27 cellular contexts compared by ENCODE assay signal in the genomic region with DNA sequence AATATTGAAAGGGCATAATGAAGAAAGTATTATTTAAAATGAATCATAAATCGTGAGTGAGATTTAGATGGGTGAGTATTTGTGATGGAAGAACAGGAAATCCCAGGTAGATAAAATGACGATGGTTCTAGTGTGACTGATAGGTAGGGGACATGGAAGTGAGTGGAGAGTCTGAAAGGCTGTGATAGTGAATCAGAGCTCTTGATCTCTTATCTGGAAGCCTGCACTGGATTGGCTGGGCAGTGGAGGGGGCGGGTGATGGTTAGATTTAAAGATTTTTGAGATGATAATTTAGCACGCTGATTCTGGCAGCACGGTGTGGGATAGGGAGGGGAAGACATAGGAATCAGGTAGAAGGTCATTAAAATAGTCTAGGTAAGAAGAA. TPM values are rescaled to one million over a fixed set of nuclear protein-coding genes. Genes with fewer than 3 reads are reported as not detected.
"Had no signal": no experiment of that assay in that cellular context is flagged by ENCODE, and none has a peak within 500 bp of the region (broad histone marks: within the 10 kb centered on the region; RNA-seq: fewer than 3 reads in every experiment).

No MANE protein-coding gene starts in this region.

- H3K9me3 Mint-ChIP-seq: activated naive CD8-positive, alpha-beta T cell treated with anti-CD3 and anti-CD28 coated beads for 36 hours; activated T-cell treated with anti-CD3 and anti-CD28 coated beads, Interleukin-2, amount 50 U/mL, for 24 hours; activated T-helper 1 cell treated with anti-CD3 and anti-CD28 coated beads, Interleukin-12 subunit alpha, Interleukin-12 subunit beta, Interleukin-2, Interleukin-4 antibody, amounts not matched to agents 30 ng/mL and 10 ng/mL and 1 ng/mL, durations not matched to agents 14 hours and 24 hours and 36 hours had no signal

- H3K36me3 Mint-ChIP-seq: activated CD8-positive, alpha-beta memory T cell treated with anti-CD3 and anti-CD28 coated beads, Interleukin-2, amount 10 ng/mL, durations not matched to agents 7 days and 5 days had no signal

- H3K27ac ChIP-seq: breast epithelium, SK-N-MC had no signal

- H3K27me3 ChIP-seq: breast epithelium had no signal

- H3K4me1 ChIP-seq: breast epithelium had no signal

- H3K4me3 ChIP-seq: breast epithelium, SK-N-MC had no signal

- H3K4me3 Mint-ChIP-seq: activated CD4-positive, alpha-beta T cell treated with anti-CD3 and anti-CD28 coated beads, Interleukin-2, amount 10 ng/mL, durations not matched to agents 24 days and 14 days; activated CD8-positive, alpha-beta memory T cell treated with anti-CD3 and anti-CD28 coated beads, Interleukin-2, amount 10 ng/mL, durations not matched to agents 7 days and 5 days; activated naive CD8-positive, alpha-beta T cell treated with anti-CD3 and anti-CD28 coated beads for 36 hours; activated T-cell treated with anti-CD3 and anti-CD28 coated beads, Interleukin-2, amount 50 U/mL, for 24 hours; activated T-helper 1 cell treated with anti-CD3 and anti-CD28 coated beads, Interleukin-12 subunit alpha, Interleukin-12 subunit beta, Interleukin-2, Interleukin-4 antibody, amounts not matched to agents 30 ng/mL and 10 ng/mL and 1 ng/mL, durations not matched to agents 14 hours and 24 hours and 36 hours; WTC11 had no signal

- DNase-seq: activated CD4-positive, alpha-beta T cell treated with anti-CD3 and anti-CD28 coated beads for 1 hour; activated CD4-positive, alpha-beta T cell treated with anti-CD3 and anti-CD28 coated beads, Interleukin-2, amount 10 ng/mL, durations not matched to agents 24 days and 14 days; activated CD4-positive, alpha-beta T cell treated with anti-CD3 and anti-CD28 coated beads, Interleukin-2, amount 50 U/mL, for 48 hours; activated CD8-positive, alpha-beta memory T cell treated with anti-CD3 and anti-CD28 coated beads, Interleukin-2, amount 10 ng/mL, durations not matched to agents 7 days and 5 days; activated effector memory CD4-positive, alpha-beta T cell treated with anti-CD3 and anti-CD28 coated beads, Interleukin-2, amount 50 U/mL, for 16 hours; activated naive CD4-positive, alpha-beta T cell treated with Interleukin-2 at 50 U/mL for 16 hours; activated naive CD8-positive, alpha-beta T cell treated with anti-CD3 and anti-CD28 coated beads for 36 hours; activated T-cell treated with anti-CD3 and anti-CD28 coated beads, Interleukin-2, amount 50 U/mL, for 24 hours; aorta; central memory CD4-positive, alpha-beta T cell; MM.1S; NCI-H1105; NCI-H1436; NCI-H1694 treated with DMSO at 0.1 percent for 48 hours; NCI-H345; NCI-H510A; NCI-H69; NK-92 treated with Interleukin-12 subunit alpha and Interleukin-12 subunit beta, amount 100 ng/mL, for 24 hours; OCI-M1; RPMI8226; SW 1271 had no signal

- H3K27ac Mint-ChIP-seq: activated CD4-positive, alpha-beta T cell treated with anti-CD3 and anti-CD28 coated beads, Interleukin-2, amount 10 ng/mL, durations not matched to agents 24 days and 14 days; activated CD8-positive, alpha-beta memory T cell treated with anti-CD3 and anti-CD28 coated beads, Interleukin-2, amount 10 ng/mL, durations not matched to agents 7 days and 5 days; activated naive CD8-positive, alpha-beta T cell treated with anti-CD3 and anti-CD28 coated beads for 36 hours; activated T-cell treated with anti-CD3 and anti-CD28 coated beads, Interleukin-2, amount 50 U/mL, for 24 hours; activated T-helper 1 cell treated with anti-CD3 and anti-CD28 coated beads, Interleukin-12 subunit alpha, Interleukin-12 subunit beta, Interleukin-2, Interleukin-4 antibody, amounts not matched to agents 30 ng/mL and 10 ng/mL and 1 ng/mL, durations not matched to agents 14 hours and 24 hours and 36 hours; WTC11 had no signal

- H3K4me1 Mint-ChIP-seq: activated CD4-positive, alpha-beta T cell treated with anti-CD3 and anti-CD28 coated beads, Interleukin-2, amount 10 ng/mL, durations not matched to agents 24 days and 14 days; activated CD8-positive, alpha-beta memory T cell treated with anti-CD3 and anti-CD28 coated beads, Interleukin-2, amount 10 ng/mL, durations not matched to agents 7 days and 5 days; activated naive CD8-positive, alpha-beta T cell treated with anti-CD3 and anti-CD28 coated beads for 36 hours; WTC11 had no signal

- H3K36me3 ChIP-seq: breast epithelium had no signal

- H3K9me3 ChIP-seq: breast epithelium had no signal

- ATAC-seq: activated CD8-positive, alpha-beta memory T cell treated with anti-CD3 and anti-CD28 coated beads, Interleukin-2, amount 10 ng/mL, durations not matched to agents 7 days and 5 days; Panc1; Right ventricle myocardium inferior; WTC11 had no signal

- H3K27me3 Mint-ChIP-seq: activated naive CD8-positive, alpha-beta T cell treated with anti-CD3 and anti-CD28 coated beads for 36 hours; activated T-cell treated with anti-CD3 and anti-CD28 coated beads, Interleukin-2, amount 50 U/mL, for 24 hours had no signal

RNA-seq across cellular contexts. Expression of a gene that starts 20.1 kb away (rescaled TPM):
- total RNA-seq: Right ventricle myocardium inferior had no signal
